In genomic region chr17:58789160-58789559, GRCh38 we compare ENCODE assay signal across 15 cellular contexts. TPM values are rescaled to one million over a fixed set of nuclear protein-coding genes. Genes with fewer than 3 reads are reported as not detected.
"Had no signal": no experiment of that assay in that cellular context is flagged by ENCODE, and none has a peak within 500 bp of the region (broad histone marks: within the 10 kb centered on the region; RNA-seq: fewer than 3 reads in every experiment).

No MANE protein-coding gene starts in this region.

- DNase-seq: activated effector memory CD4-positive, alpha-beta T cell treated with Interleukin-2 at 50 U/mL for 16 hours; aorta; brain microvascular endothelial cell; central memory CD4-positive, alpha-beta T cell; endodermal cell; foreskin fibroblast; mucosa of descending colon; naive B cell; stomach had no signal

- H3K9me3 Mint-ChIP-seq: endodermal cell; memory B cell; naive B cell; neural progenitor cell; T-helper 1 cell treated with Interleukin-12 subunit alpha and Interleukin-12 subunit beta and Interleukin-4 antibody, amounts not matched to agents 30 μg/mL and 1 μg/mL, for 36 hours; type B pancreatic cell had no signal

- ATAC-seq: mucosa of descending colon had no signal

- H3K27me3 Mint-ChIP-seq: memory B cell, progenitor cell of endocrine pancreas, type B pancreatic cell had no signal

- H3K4me3 Mint-ChIP-seq: endodermal cell; memory B cell; naive B cell; neural progenitor cell; T-helper 1 cell treated with Interleukin-12 subunit alpha and Interleukin-12 subunit beta and Interleukin-4 antibody, amounts not matched to agents 30 μg/mL and 1 μg/mL, for 36 hours; type B pancreatic cell had no signal

- H3K36me3 Mint-ChIP-seq: memory B cell, naive B cell, type B pancreatic cell had no signal

- H3K4me1 Mint-ChIP-seq: endodermal cell, memory B cell, naive B cell, neural progenitor cell had no signal

RNA-seq across cellular contexts. Expression of gene PPM1E, which starts 33.5 kb away (rescaled TPM):
- total RNA-seq: glomerular endothelial cell had no signal
